ENCODE assay signal across 15 cellular contexts in genomic region chr22:37234736-37235711, GRCh38. TPM values are rescaled to one million over a fixed set of nuclear protein-coding genes. Genes with fewer than 3 reads are reported as not detected.
DNase-seq lines count a peak whose midpoint lies in the region; ATAC-seq and TF ChIP-seq lines count a peak whose summit lies in the region.
"Had no signal": no experiment of that assay in that cellular context is flagged by ENCODE, and none has a peak within 500 bp of the region (broad histone marks: within the 10 kb centered on the region; RNA-seq: fewer than 3 reads in every experiment).

No MANE protein-coding gene starts in this region.

- H3K4me2 ChIP-seq in KMS-11: no peak overlapping the region

- in situ Hi-C loops in GM13976 (cut with MboI; ENCODE audit: low sequenced_read_pairs, unreplicated experiment): no loop called here

- H3K4me3 Mint-ChIP-seq in activated naive CD8-positive, alpha-beta T cell treated with anti-CD3 and anti-CD28 coated beads for 36 hours: peak overlapping the region; percentile 70

- no peak for ATAC-seq in activated CD4-positive, CD25-positive, alpha-beta regulatory T cell treated with anti-CD3 and anti-CD28 coated beads, Interleukin-2, amount 50 U/mL, for 24 hours
- ATAC-seq in gastroesophageal sphincter: no peak
- ATAC-seq: heart right ventricle had no signal

- no peak overlapping the region for H3K9ac ChIP-seq in KMS-11

- peaks cover 21% of the 10 kb centered on the region for H3K79me2 ChIP-seq in KMS-11 (ENCODE audit: insufficient read depth, low read depth)

- WGBS in gastroesophageal sphincter (ENCODE audit: low coverage in 1 of 2), 2 donors: 74 to 86% methylated on average over 5 to 11 of the region's 16 CpGs

- no peaks in the 10 kb centered on the region for H3K27me3 ChIP-seq in KMS-11 (ENCODE audit: insufficient read depth, low read depth)
- H3K27me3 ChIP-seq in neutrophil: no peaks in the 10 kb centered on the region
- H3K27me3 ChIP-seq in gastroesophageal sphincter: peaks cover 98% of the 10 kb centered on the region

- H3K27ac ChIP-seq in KMS-11: peak overlapping the region; percentile 3; the same call in 1 of the 2 replicates
- H3K27ac ChIP-seq in neutrophil: peak overlapping the region; percentile 99
- no peak overlapping the region for H3K27ac ChIP-seq in gastroesophageal sphincter
- H3K27ac ChIP-seq: prostate gland, suprapubic skin had no signal

- no peaks in the 10 kb centered on the region for H3K36me3 ChIP-seq in KMS-11 (ENCODE audit: insufficient read depth)
- peaks cover 100% of the 10 kb centered on the region for H3K36me3 ChIP-seq in neutrophil
- H3K36me3 ChIP-seq in gastroesophageal sphincter: no peaks in the 10 kb centered on the region
- H3K36me3 ChIP-seq: prostate gland, suprapubic skin had no signal

- H3K9me3 ChIP-seq in neutrophil (no peaks in the 10 kb centered on the region), gastroesophageal sphincter (no peaks in the 10 kb centered on the region)
- H3K9me3 ChIP-seq: heart right ventricle, prostate gland, suprapubic skin had no signal

- H3K36me3 Mint-ChIP-seq in activated naive CD8-positive, alpha-beta T cell treated with anti-CD3 and anti-CD28 coated beads for 36 hours: peaks cover 83% of the 10 kb centered on the region

- no peaks in the 10 kb centered on the region for H3K9me3 Mint-ChIP-seq in activated naive CD8-positive, alpha-beta T cell treated with anti-CD3 and anti-CD28 coated beads for 36 hours

- no peaks in the 10 kb centered on the region for H4K20me1 ChIP-seq in KMS-11 (ENCODE audit: insufficient read depth)

- no peak for TF ChIP-seq POLR2A in gastroesophageal sphincter (IDR thresholded peaks at IDR 0.05)

- no peaks in the 10 kb centered on the region for H3K27me3 Mint-ChIP-seq in activated naive CD8-positive, alpha-beta T cell treated with anti-CD3 and anti-CD28 coated beads for 36 hours

- H3K27ac Mint-ChIP-seq in activated naive CD8-positive, alpha-beta T cell treated with anti-CD3 and anti-CD28 coated beads for 36 hours: peak overlapping the region; percentile 95

- peak; percentile 29 for DNase-seq in activated CD4-positive, CD25-positive, alpha-beta regulatory T cell treated with anti-CD3 and anti-CD28 coated beads, Interleukin-2, amount 50 U/mL, for 72 hours
- DNase-seq in activated naive CD8-positive, alpha-beta T cell treated with anti-CD3 and anti-CD28 coated beads for 36 hours: peak; percentile 14
- DNase-seq in GM13976 (ENCODE audit: low spot score) (no peak), DMS53 treated with DMSO at 0.1 percent for 48 hours (lab: John Stamatoyannopoulos, UW; ENCODE audit: unreplicated experiment) (no peak)
- DNase-seq: DMS79 treated with DMSO at 0.1 percent for 48 hours, heart right ventricle, NCI-H510A, SHP77 treated with DMSO at 0.1 percent for 48 hours had no signal

- H3K4me1 ChIP-seq in KMS-11 (ENCODE audit: low read depth, poor library complexity, severe bottlenecking) (peaks cover 67% of the 10 kb centered on the region), neutrophil (ENCODE audit: control insufficient read depth in 1 of 2, insufficient read depth in 1 of 2, low read depth in 1 of 2, low read length in 1 of 2) (peaks cover 97 to 100% of the 10 kb centered on the region in 2 experiments), gastroesophageal sphincter (peaks cover 0 to under 1% (median 0%) of the 10 kb centered on the region in 3 donors)
- H3K4me1 ChIP-seq: prostate gland had no signal

- no peak for TF ChIP-seq CTCF in KMS-11 (conservative IDR thresholded peaks at IDR 0.05; ENCODE audit: low read depth, low read length)
- no peak for TF ChIP-seq CTCF in neutrophil (IDR thresholded peaks at IDR 0.05)
- no peak for TF ChIP-seq CTCF in GM13976 (IDR thresholded peaks at IDR 0.05; ENCODE audit: borderline replicate concordance, control extremely low read depth, extremely low read depth, insufficient read depth, missing control alignments)
- TF ChIP-seq CTCF in gastroesophageal sphincter (IDR thresholded peaks at IDR 0.05): no peak

- H3K4me3 ChIP-seq in KMS-11 (IDR thresholded peaks at IDR 0.05; ENCODE audit: insufficient read depth, low read depth, low read length) (no peak overlapping the region), neutrophil (ENCODE audit: low read depth in 1 of 2, low read length in 1 of 2) (peak overlapping the region; percentile 12 to 92), gastroesophageal sphincter (no peak overlapping the region)
- H3K4me3 ChIP-seq: heart right ventricle, prostate gland, suprapubic skin had no signal

- no peak for TF ChIP-seq EP300 in gastroesophageal sphincter (IDR thresholded peaks at IDR 0.05)

- H3K4me1 Mint-ChIP-seq in activated naive CD8-positive, alpha-beta T cell treated with anti-CD3 and anti-CD28 coated beads for 36 hours: peaks cover 92% of the 10 kb centered on the region

- H2AFZ ChIP-seq in KMS-11 (ENCODE audit: low read depth): no peak overlapping the region

RNA-seq across cellular contexts. Expression of gene RAC2, which starts 9.0 kb away (rescaled TPM):
- total RNA-seq in activated naive CD8-positive, alpha-beta T cell treated with anti-CD3 and anti-CD28 coated beads for 36 hours: 100 to 1,000 TPM; 518 to 528 TPM
- 10 to 100 TPM in 1 of 4 donors, 1 to 10 TPM in 3; 2.0 to 11.3 (median 6.4) TPM for total RNA-seq in gastroesophageal sphincter

RNA-seq across cellular contexts. Expression of gene SSTR3, which starts 22.7 kb away (rescaled TPM):
- 1 to 10 TPM; 7.1 to 7.4 TPM for total RNA-seq in activated naive CD8-positive, alpha-beta T cell treated with anti-CD3 and anti-CD28 coated beads for 36 hours
- not detected for total RNA-seq in gastroesophageal sphincter
- total RNA-seq: heart right ventricle, lung microvascular endothelial cell, suprapubic skin had no signal

RNA-seq across cellular contexts. Expression of gene C1QTNF6, which starts 47.0 kb away (rescaled TPM):
- 1 to 10 TPM; 2.7 to 3.2 TPM for total RNA-seq in activated naive CD8-positive, alpha-beta T cell treated with anti-CD3 and anti-CD28 coated beads for 36 hours
- total RNA-seq in gastroesophageal sphincter: 1 to 10 TPM in 2 of 4 donors, under 1 TPM in 2; 0.69 to 1.6 (median 1.1) TPM

RNA-seq across cellular contexts. Expression of gene CYTH4, which starts 47.3 kb away (rescaled TPM):
- total RNA-seq in activated naive CD8-positive, alpha-beta T cell treated with anti-CD3 and anti-CD28 coated beads for 36 hours: 10 to 100 TPM; 16.6 to 17.3 TPM
- 10 to 100 TPM in 2 of 4 donors, 1 to 10 TPM in 2; 4.2 to 21.3 (median 9.3) TPM for total RNA-seq in gastroesophageal sphincter
- total RNA-seq: lung microvascular endothelial cell had no signal

Comparison
In these comparisons a context has a peak if more than half of its experiments do, and no peak if none do; other contexts are left out.
1. DNase-seq: peak in activated CD4-positive, CD25-positive, alpha-beta regulatory T cell treated with anti-CD3 and anti-CD28 coated beads, Interleukin-2, amount 50 U/mL, for 72 hours (single experiment) and activated naive CD8-positive, alpha-beta T cell treated with anti-CD3 and anti-CD28 coated beads for 36 hours (single experiment); none in GM13976 (single experiment) and DMS53 treated with DMSO at 0.1 percent for 48 hours (single experiment).
2. H3K27ac ChIP-seq: peak in KMS-11 (single experiment) and neutrophil (single experiment); none in gastroesophageal sphincter (0 of 4).
3. H3K4me3 ChIP-seq: peak in neutrophil (2 of 2); none in KMS-11 (single experiment) and gastroesophageal sphincter (0 of 2).
4. RNA of gene RAC2, which starts 9.0 kb away (total RNA-seq): 518 to 528 TPM in activated naive CD8-positive, alpha-beta T cell treated with anti-CD3 and anti-CD28 coated beads for 36 hours; 2.0 to 11.3 TPM in gastroesophageal sphincter; every median in the first group is over 10 times any median in the second.
5. RNA of gene SSTR3, which starts 22.7 kb away (total RNA-seq): 7.1 to 7.4 TPM in activated naive CD8-positive, alpha-beta T cell treated with anti-CD3 and anti-CD28 coated beads for 36 hours; not detected in gastroesophageal sphincter; every median in the first group is over 4 times any median in the second.